8 cellular contexts compared by ENCODE assay signal in genomic region chr18:76491436-76491800, GRCh38. TPM values are rescaled to one million over a fixed set of nuclear protein-coding genes. Genes with fewer than 3 reads are reported as not detected.
DNase-seq lines count a peak whose midpoint lies in the region; ATAC-seq and TF ChIP-seq lines count a peak whose summit lies in the region.

No MANE protein-coding gene starts in this region.

- ATAC-seq in HG02610 (IDR thresholded peaks at IDR 0.05; ENCODE audit: unreplicated experiment), result peak; percentile 16
- peak; percentile 50 for ATAC-seq in Panc1
- peak; percentile 29 for ATAC-seq in Right ventricle myocardium inferior
- ATAC-seq in HG03442 (IDR thresholded peaks at IDR 0.05; ENCODE audit: unreplicated experiment), result no peak

- no TSS peak for BruUV-seq in Panc1 (replicated peaks; lab: Mats Ljungman, UMichigan)

- CTCF ChIA-PET in Panc1 (lab: Charles Lee), result no interaction called here

- H3K4me1 ChIP-seq in Panc1 (ENCODE audit: control insufficient read depth, insufficient read depth, low read length), result peaks cover 43% of the 10 kb centered on the region
- peaks cover 6% of the 10 kb centered on the region for H3K4me1 ChIP-seq in ovary (ENCODE audit: insufficient read depth)

- no peaks in the 10 kb centered on the region; the same call in none of the 2 replicates for H3K27me3 ChIP-seq in Panc1 (ENCODE audit: control insufficient read depth, insufficient read depth, low read length)
- no peaks in the 10 kb centered on the region for H3K27me3 ChIP-seq in ovary

- H3K27ac ChIP-seq in Panc1 (ENCODE audit: low read length) (peak overlapping the region; percentile 83), ovary (peak overlapping the region; percentile 80 to 89)

- TF ChIP-seq CTCF in Panc1 (IDR thresholded peaks at IDR 0.05) (no peak), ovary (IDR thresholded peaks at IDR 0.05) (no peak)

- DNase-seq in AML-193 (lab: John Stamatoyannopoulos, UW) (peak; percentile 29 to 38), Panc1 (ENCODE audit: low read depth, low spot score) (no peak), Right ventricle myocardium inferior (ENCODE audit: missing footprints) (peak; percentile 90), ovary (peak; percentile 81 to 87 (median 87)), GOT3 (lab: John Stamatoyannopoulos, UW) (no peak)

- H3K9me3 Mint-ChIP-seq in activated naive CD8-positive, alpha-beta T cell (ENCODE audit: low read depth), result no peaks in the 10 kb centered on the region

- no peak overlapping the region for H3K27ac Mint-ChIP-seq in activated naive CD8-positive, alpha-beta T cell

- no peak for TF ChIP-seq POLR2A in ovary (IDR thresholded peaks at IDR 0.05)

- WGBS in ovary, 3 donors, result 0 to 2% (median 2%) methylated on average over 4 to 36 of the region's 37 CpGs

- in situ Hi-C loops in Panc1 (cut with HindIII; ENCODE audit: low pct_unique_long_range_greater_than_20kb, low sequenced_read_pairs), result no loop called here

- H3K36me3 ChIP-seq in Panc1 (ENCODE audit: control insufficient read depth, insufficient read depth, low read length) (no peaks in the 10 kb centered on the region; the same call in 1 of the 2 replicates), ovary (no peaks in the 10 kb centered on the region)

- POLR2A ChIA-PET in Panc1 (lab: Charles Lee), result no interaction called here

- no peaks in the 10 kb centered on the region for H3K36me3 Mint-ChIP-seq in activated naive CD8-positive, alpha-beta T cell

- peaks cover 42% of the 10 kb centered on the region for H3K4me1 Mint-ChIP-seq in activated naive CD8-positive, alpha-beta T cell (ENCODE audit: low read depth)

- no peaks in the 10 kb centered on the region for H3K27me3 Mint-ChIP-seq in activated naive CD8-positive, alpha-beta T cell

- H3K9me3 ChIP-seq in Panc1 (ENCODE audit: control insufficient read depth, insufficient read depth, low read depth, low read length) (no peaks in the 10 kb centered on the region), ovary (no peaks in the 10 kb centered on the region)

- H3K4me3 ChIP-seq in Panc1 (ENCODE audit: low read depth in 2 of 2, low read length in 2 of 2) (peak overlapping the region; percentile 62 to 97), ovary (peak overlapping the region; percentile 70)

- no peak for TF ChIP-seq EP300 in ovary (IDR thresholded peaks at IDR 0.05)

- peak overlapping the region; percentile 88 for H3K4me3 Mint-ChIP-seq in activated naive CD8-positive, alpha-beta T cell

- intact Hi-C loops in Panc1 (cut with micrococcal nuclease; ENCODE audit: unreplicated experiment) (loop anchor here (5.0 to 10.0 kb wide), 2 partner anchors 94 to 193 kb away; no protein-coding TSS in a partner anchor), Right ventricle myocardium inferior (cut with DNase I) (loop anchor here (5.0 to 10.0 kb wide), 3 partner anchors 84 to 213 kb away; no protein-coding TSS in a partner anchor), ovary (cut with DNase I) (loop anchor here in 1 of 4 donors (5.0 kb wide), 1 partner anchor 36 kb away; no protein-coding TSS in a partner anchor)

RNA-seq across cellular contexts. Expression of gene ZNF516, which starts 3.6 kb away (rescaled TPM):
- total RNA-seq in Panc1 (2021; ENCODE audit: unreplicated experiment) (28.6 TPM), Right ventricle myocardium inferior (12.3 TPM), ovary (100 to 1,000 TPM in 3 of 7 donors, 10 to 100 TPM in 4; 44.9 to 110 (median 99.9) TPM)
- polyA plus RNA-seq in Panc1 (2012; ENCODE audit: insufficient read length), result 11.7 TPM
- polyA plus RNA-seq in ovary, result 10 to 100 TPM; 13.5 to 25.4 TPM

Comparison
In these comparisons a context has a peak if more than half of its experiments do, and no peak if none do; other contexts are left out.
1. DNase-seq: peak in AML-193 (2 of 2), Right ventricle myocardium inferior (single experiment) and ovary (5 of 5); none in Panc1 (single experiment) and GOT3 (single experiment).